In the genomic region with DNA sequence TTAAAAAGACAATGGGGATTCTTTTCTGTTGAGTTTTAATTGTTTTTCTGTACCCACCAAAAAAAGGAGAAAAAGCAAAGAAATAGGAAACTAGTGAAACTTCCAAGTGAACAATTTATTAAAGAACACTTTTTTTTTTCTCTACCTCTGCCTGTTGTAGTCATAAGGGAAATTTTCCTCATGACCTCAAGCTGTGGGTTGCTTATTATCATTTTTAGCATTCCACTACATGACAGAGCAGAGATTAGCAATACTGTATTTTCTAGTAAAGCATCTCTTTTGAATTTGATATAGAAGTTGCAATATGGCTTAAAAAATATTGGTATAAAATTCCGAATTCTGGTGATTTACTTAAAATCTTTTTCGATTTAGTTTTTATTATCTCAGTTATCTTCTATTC, we compare ENCODE assay signal across 16 cellular contexts.
DNase-seq lines count a peak whose midpoint lies in the region; ATAC-seq lines count a peak whose summit lies in the region.
"Had no signal": no experiment of that assay in that cellular context is flagged by ENCODE, and none has a peak within 500 bp of the region (broad histone marks: within the 10 kb centered on the region; RNA-seq: fewer than 3 reads in every experiment).

No MANE protein-coding gene starts in this region.

- ATAC-seq in HG03432 (IDR thresholded peaks at IDR 0.05; ENCODE audit: unreplicated experiment) = no peak

- DNase-seq in ELR (ENCODE audit: low read depth) = peak; percentile 2
- peak; percentile 61 for DNase-seq in amniotic epithelial cell (ENCODE audit: low read depth)
- DNase-seq in iris pigment epithelial cell (ENCODE audit: low read depth) = peak; percentile 0
- DNase-seq in EL = no peak
- no peak for DNase-seq in NCI-H1105 (lab: John Stamatoyannopoulos, UW)
- no peak for DNase-seq in NCI-H2171 (lab: John Stamatoyannopoulos, UW)
- DNase-seq: CD8-positive, alpha-beta memory T cell; DMS 273 treated with DMSO at 0.1 percent for 48 hours; HFFc6; NCI-H1417; NCI-H187 treated with DMSO at 0.1 percent for 48 hours; NCI-H446; NCI-H69; NK-92 treated with Interleukin-12 subunit alpha and Interleukin-12 subunit beta, amount 100 ng/mL, for 24 hours; SIG-M5 had no signal

Comparison
In these comparisons a context has a peak if more than half of its experiments do, and no peak if none do; other contexts are left out.
1. DNase-seq: peak in ELR (single experiment), amniotic epithelial cell (single experiment) and iris pigment epithelial cell (single experiment); none in EL (single experiment), NCI-H1105 (single experiment) and NCI-H2171 (single experiment).